ENCODE assay signal across 8 cellular contexts in genomic region chr9:89410709-89411111, GRCh38.
DNase-seq lines count a peak whose midpoint lies in the region; ATAC-seq and TF ChIP-seq lines count a peak whose summit lies in the region.

No MANE protein-coding gene starts in this region.

- no peak overlapping the region for H2AFZ ChIP-seq in osteoblast (ENCODE audit: low read length)

- peak; percentile 39 for DNase-seq in activated CD8-positive, alpha-beta memory T cell treated with anti-CD3 and anti-CD28 coated beads, Interleukin-2, amount 50 U/mL, for 24 hours (ENCODE audit: extremely low read depth)
- peak; percentile 60 for DNase-seq in osteoblast (ENCODE audit: insufficient read length, low spot score, missing footprints)
- no peak for DNase-seq in NCI-H1436 (lab: John Stamatoyannopoulos, UW)
- no peak for DNase-seq in AG20443 (ENCODE audit: low spot score)
- no peak for DNase-seq in GM03348 (ENCODE audit: low spot score)
- no peak for DNase-seq in HK-2 (ENCODE audit: unreplicated experiment)

- H3K27ac ChIP-seq in osteoblast (ENCODE audit: low read depth, low read length), result no peak overlapping the region

- no peak overlapping the region for H3K4me2 ChIP-seq in osteoblast (ENCODE audit: insufficient read depth, low read length)

- no peak overlapping the region for H3K4me3 ChIP-seq in osteoblast (ENCODE audit: insufficient read depth, low read length)

- H3K4me1 ChIP-seq in osteoblast (ENCODE audit: insufficient read depth, low read length), result no peaks in the 10 kb centered on the region

- H3K79me2 ChIP-seq in osteoblast (ENCODE audit: insufficient read depth, low read length), result no peaks in the 10 kb centered on the region

- H4K20me1 ChIP-seq in osteoblast (ENCODE audit: insufficient read depth, low read length), result no peaks in the 10 kb centered on the region

- H3K36me3 ChIP-seq in osteoblast (ENCODE audit: insufficient read depth, low read length), result no peaks in the 10 kb centered on the region

- peak; percentile 54 for ATAC-seq in GM18873 (IDR thresholded peaks at IDR 0.05; ENCODE audit: low FRiP score, unreplicated experiment)
- ATAC-seq in HG03064 (IDR thresholded peaks at IDR 0.05; ENCODE audit: low read depth, unreplicated experiment), result peak; percentile 23

- H3K27me3 ChIP-seq in osteoblast (ENCODE audit: insufficient read depth, low read length), result no peaks in the 10 kb centered on the region

- TF ChIP-seq CTCF in osteoblast (IDR thresholded peaks at IDR 0.05; ENCODE audit: extremely low read depth, low read depth, low read length), result peak; percentile 27

- H3K9me3 ChIP-seq in osteoblast (ENCODE audit: low read depth, low read length), result peaks cover 4% of the 10 kb centered on the region

Comparison
In these comparisons a context has a peak if more than half of its experiments do, and no peak if none do; other contexts are left out.
1. DNase-seq: peak in activated CD8-positive, alpha-beta memory T cell treated with anti-CD3 and anti-CD28 coated beads, Interleukin-2, amount 50 U/mL, for 24 hours (single experiment) and osteoblast (single experiment); none in NCI-H1436 (single experiment), AG20443 (single experiment), GM03348 (single experiment) and HK-2 (single experiment).